ENCODE assay signal across 1 cellular context in genomic region chr9:94975480-94976452, GRCh38.
TF ChIP-seq lines count a peak whose summit lies in the region.

No MANE protein-coding gene starts in this region.

TF ChIP-seq in HepG2, 621 proteins besides CTCF, POLR2A, EP300 and RAD21 (continued from another document and continues in another):
- TF ChIP-seq AFF4 (CRISPR knock-in tag; IDR thresholded peaks at IDR 0.05) (no peak), FOXK2 (IDR thresholded peaks at IDR 0.05) (no peak), SNAI1 (CRISPR knock-in tag; IDR thresholded peaks at IDR 0.05; ENCODE audit: borderline replicate concordance) (no peak), HBP1 (CRISPR knock-in tag; IDR thresholded peaks at IDR 0.05; ENCODE audit: low read depth) (no peak), ZNF607 (CRISPR knock-in tag; IDR thresholded peaks at IDR 0.05; ENCODE audit: borderline replicate concordance) (no peak), RXRB (CRISPR knock-in tag; IDR thresholded peaks at IDR 0.05; ENCODE audit: borderline replicate concordance) (0 out of 2 replicates have a peak, but pooled peaks have one; percentile 30), KLF13 (CRISPR knock-in tag; IDR thresholded peaks at IDR 0.05) (no peak), FOXA3 (CRISPR knock-in tag; IDR thresholded peaks at IDR 0.05) (peak; percentile 33; the same call in 1 of the 2 replicates), ZNF451 (CRISPR knock-in tag; IDR thresholded peaks at IDR 0.05) (no peak), ZNF441 (CRISPR knock-in tag; IDR thresholded peaks at IDR 0.05; ENCODE audit: borderline replicate concordance) (no peak), ZNF704 (CRISPR knock-in tag; IDR thresholded peaks at IDR 0.05; ENCODE audit: borderline replicate concordance) (no peak), SNAPC2 (CRISPR knock-in tag; IDR thresholded peaks at IDR 0.05) (no peak), ZNF670 (CRISPR knock-in tag; IDR thresholded peaks at IDR 0.05; ENCODE audit: borderline replicate concordance) (peak; percentile 45; the same call in 1 of the 2 replicates), ETV6 (CRISPR knock-in tag; conservative IDR thresholded peaks at IDR 0.05) (no peak), CCAR2 (optimal IDR thresholded peaks at IDR 0.05; ENCODE audit: low read depth, low read length) (no peak), ZNF784 (CRISPR knock-in tag; IDR thresholded peaks at IDR 0.05; ENCODE audit: borderline replicate concordance) (no peak), ZNF777 (CRISPR knock-in tag; IDR thresholded peaks at IDR 0.05) (no peak), ZNF563 (CRISPR knock-in tag; IDR thresholded peaks at IDR 0.05) (no peak), NR2F1 (CRISPR knock-in tag; IDR thresholded peaks at IDR 0.05) (no peak), NR2C2 (CRISPR knock-in tag; IDR thresholded peaks at IDR 0.05; ENCODE audit: borderline replicate concordance) (no peak), HIC2 (CRISPR knock-in tag; IDR thresholded peaks at IDR 0.05; ENCODE audit: low read depth) (peak; percentile 69; the same call in 1 of the 2 replicates), NKX3-1 (CRISPR knock-in tag; IDR thresholded peaks at IDR 0.05) (no peak), TRIM22 (IDR thresholded peaks at IDR 0.05) (no peak), SRY (CRISPR knock-in tag; IDR thresholded peaks at IDR 0.05) (no peak), MEIS1 (CRISPR knock-in tag; IDR thresholded peaks at IDR 0.05; ENCODE audit: borderline replicate concordance) (no peak), BCL6 (CRISPR knock-in tag; IDR thresholded peaks at IDR 0.05) (no peak), ZNF674 (CRISPR knock-in tag; IDR thresholded peaks at IDR 0.05; ENCODE audit: low read depth) (no peak), CENPT (CRISPR knock-in tag; IDR thresholded peaks at IDR 0.05; ENCODE audit: low read depth) (no peak), ZNF350 (CRISPR knock-in tag; IDR thresholded peaks at IDR 0.05; ENCODE audit: borderline replicate concordance, low read depth) (no peak), MTF1 (CRISPR knock-in tag; IDR thresholded peaks at IDR 0.05) (no peak), ZNF737 (CRISPR knock-in tag; IDR thresholded peaks at IDR 0.05; ENCODE audit: borderline replicate concordance) (no peak), SALL2 (CRISPR knock-in tag; IDR thresholded peaks at IDR 0.05) (no peak), PATZ1 (CRISPR knock-in tag; IDR thresholded peaks at IDR 0.05) (peak; percentile 54; the same call in 1 of the 2 replicates), ZNF747 (CRISPR knock-in tag; IDR thresholded peaks at IDR 0.05; ENCODE audit: borderline replicate concordance) (no peak), FOXO1 (CRISPR knock-in tag; IDR thresholded peaks at IDR 0.05) (peak; percentile 50; the same call in 1 of the 2 replicates), KLF11 (CRISPR knock-in tag; IDR thresholded peaks at IDR 0.05) (no peak), SP4 (CRISPR knock-in tag; IDR thresholded peaks at IDR 0.05) (no peak), DZIP1 (CRISPR knock-in tag; IDR thresholded peaks at IDR 0.05) (no peak), USF2 (IDR thresholded peaks at IDR 0.05; ENCODE audit: low read depth, low read length) (no peak), USF2 (CRISPR knock-in tag; IDR thresholded peaks at IDR 0.05; ENCODE audit: borderline replicate concordance) (peak; percentile 19; the same call in 1 of the 2 replicates), ZMYM2 (CRISPR knock-in tag; IDR thresholded peaks at IDR 0.05) (no peak), MTF2 (CRISPR knock-in tag; IDR thresholded peaks at IDR 0.05; ENCODE audit: borderline replicate concordance) (no peak), MEF2D (CRISPR knock-in tag; IDR thresholded peaks at IDR 0.05) (no peak)
